In genomic region chr1:40625076-40625475, GRCh38 we compare ENCODE assay signal across 9 cellular contexts. TPM values are rescaled to one million over a fixed set of nuclear protein-coding genes. Genes with fewer than 3 reads are reported as not detected.
DNase-seq lines count a peak whose midpoint lies in the region; ATAC-seq and TF ChIP-seq lines count a peak whose summit lies in the region.
"Had no signal": no experiment of that assay in that cellular context is flagged by ENCODE, and none has a peak within 500 bp of the region (broad histone marks: within the 10 kb centered on the region; RNA-seq: fewer than 3 reads in every experiment).

No MANE protein-coding gene starts in this region.

- ATAC-seq in RWPE2 (ENCODE audit: low read depth) (peak; percentile 30; the same call in 1 of the 3 replicates), HG03045 (IDR thresholded peaks at IDR 0.05; ENCODE audit: unreplicated experiment) (no peak), GM21717 (IDR thresholded peaks at IDR 0.05; ENCODE audit: unreplicated experiment) (no peak)

- POLR2A ChIA-PET in CD4-positive, alpha-beta memory T cell (lab: Charles Lee; ENCODE audit: partially characterized antibody), result no interaction called here

- H3K9me3 ChIP-seq in GM23248 (ENCODE audit: low read depth), result no peaks in the 10 kb centered on the region
- no peaks in the 10 kb centered on the region for H3K9me3 ChIP-seq in RWPE2 (ENCODE audit: severe bottlenecking)
- H3K9me3 ChIP-seq in CD4-positive, alpha-beta memory T cell (ENCODE audit: control insufficient read depth in 1 of 2, low read length in 2 of 2), result no peaks in the 10 kb centered on the region

- H3K36me3 ChIP-seq in GM23248 (ENCODE audit: low read depth) (no peaks in the 10 kb centered on the region), RWPE2 (ENCODE audit: low read depth) (no peaks in the 10 kb centered on the region)
- H3K36me3 ChIP-seq in CD4-positive, alpha-beta memory T cell (ENCODE audit: insufficient read depth, low read length), result no peaks in the 10 kb centered on the region

- no peak overlapping the region for H3K4me2 ChIP-seq in GM23248 (ENCODE audit: unreplicated experiment)

- H3K27me3 Mint-ChIP-seq in CD4-positive, alpha-beta memory T cell, result no peaks in the 10 kb centered on the region
- H3K27me3 Mint-ChIP-seq: activated naive CD8-positive, alpha-beta T cell had no signal

- CTCF ChIA-PET in CD4-positive, alpha-beta memory T cell (lab: Charles Lee; ENCODE audit: partially characterized antibody), result no interaction called here

- H4K20me1 ChIP-seq in GM23248 (ENCODE audit: insufficient read depth), result no peaks in the 10 kb centered on the region

- H3K9me3 Mint-ChIP-seq in CD4-positive, alpha-beta memory T cell, result no peaks in the 10 kb centered on the region

- TF ChIP-seq CTCF in AG10803 (conservative IDR thresholded peaks at IDR 0.05; ENCODE audit: low read length) (0 out of 2 replicates have a peak, but pooled peaks have one; percentile 26), RWPE2 (IDR thresholded peaks at IDR 0.05; ENCODE audit: poor library complexity, severe bottlenecking) (peak; percentile 49)

- no peaks in the 10 kb centered on the region for H3F3A ChIP-seq in GM23248 (ENCODE audit: insufficient read depth)

- intact Hi-C loops in head of caudate nucleus (cut with DNase I), result loop anchor here (10.0 kb wide), 1 partner anchor 230 kb away; no protein-coding TSS in a partner anchor
- intact Hi-C loops in CD4-positive, alpha-beta memory T cell (cut with micrococcal nuclease), result loop anchor here (5.0 kb wide), 1 partner anchor 42 kb away; the partner anchor contains the start of gene RIMS3

- no peak overlapping the region for H3K9ac ChIP-seq in GM23248

- H3K27ac ChIP-seq in GM23248 (no peak overlapping the region), RWPE2 (ENCODE audit: poor library complexity, severe bottlenecking) (no peak overlapping the region)
- H3K27ac ChIP-seq in CD4-positive, alpha-beta memory T cell (ENCODE audit: low read depth, low read length), result no peak overlapping the region

- H2AFZ ChIP-seq in GM23248, result no peak overlapping the region

- H3K27me3 ChIP-seq in GM23248 (replicated peaks; ENCODE audit: insufficient read depth) (peaks cover 30% of the 10 kb centered on the region), RWPE2 (ENCODE audit: insufficient read depth, poor library complexity, severe bottlenecking) (no peaks in the 10 kb centered on the region)
- no peaks in the 10 kb centered on the region for H3K27me3 ChIP-seq in CD4-positive, alpha-beta memory T cell (ENCODE audit: insufficient read depth, low read length)

- in situ Hi-C loops in GM23248 (cut with MboI), result no loop called here

- H3K4me3 ChIP-seq in AG10803 (ENCODE audit: low read length), result no peak overlapping the region
- H3K4me3 ChIP-seq in GM23248, result no peak overlapping the region
- H3K4me3 ChIP-seq in RWPE2 (ENCODE audit: severe bottlenecking), result no peak overlapping the region
- H3K4me3 ChIP-seq in CD4-positive, alpha-beta memory T cell (ENCODE audit: low read length in 2 of 2), result no peak overlapping the region

- peaks cover 6 to 21% (median 13%) of the 10 kb centered on the region in 4 donors for H3K4me1 Mint-ChIP-seq in CD4-positive, alpha-beta memory T cell

- no peaks in the 10 kb centered on the region for H3K4me1 ChIP-seq in GM23248 (ENCODE audit: insufficient read depth)
- peaks cover 18% of the 10 kb centered on the region for H3K4me1 ChIP-seq in RWPE2 (ENCODE audit: insufficient read depth, poor library complexity, severe bottlenecking)
- peaks cover 13% of the 10 kb centered on the region for H3K4me1 ChIP-seq in CD4-positive, alpha-beta memory T cell (ENCODE audit: insufficient read depth, low read length)

- DNase-seq in AG10803 (ENCODE audit: low read depth) (no peak), GM23248 (peak; percentile 30), RWPE2 (ENCODE audit: low spot score) (no peak), head of caudate nucleus (peak in 40 of 42 donors; percentile 13 to 80 (median 54)), NCI-H128 (lab: John Stamatoyannopoulos, UW; ENCODE audit: unreplicated experiment) (no peak)
- no peak for DNase-seq in CD4-positive, alpha-beta memory T cell

- no peaks in the 10 kb centered on the region for H3K79me2 ChIP-seq in GM23248 (ENCODE audit: insufficient read depth)

- 62 to 67% methylated on average over 4 of the region's 4 CpGs for WGBS in GM23248 (ENCODE audit: low coverage in 1 of 2, low lambda C conversion rate in 2 of 2, missing lambda C conversion rate in 2 of 2), 2 experiments

- H3K9me2 ChIP-seq in GM23248 (ENCODE audit: insufficient read depth), result no peaks in the 10 kb centered on the region

- H3K4me3 Mint-ChIP-seq in CD4-positive, alpha-beta memory T cell, result no peak overlapping the region
- H3K4me3 Mint-ChIP-seq: activated naive CD8-positive, alpha-beta T cell had no signal

- peak overlapping the region in 2 of 7 donors; percentile 4 to 76 for H3K27ac Mint-ChIP-seq in CD4-positive, alpha-beta memory T cell
- H3K27ac Mint-ChIP-seq: activated naive CD8-positive, alpha-beta T cell had no signal

- H3K36me3 Mint-ChIP-seq in CD4-positive, alpha-beta memory T cell, result no peaks in the 10 kb centered on the region
- H3K36me3 Mint-ChIP-seq: activated naive CD8-positive, alpha-beta T cell had no signal

RNA-seq across cellular contexts. Expression of gene RIMS3, which starts 40.4 kb away (rescaled TPM):
- 0.25 TPM in 1 of 2 replicates, not detected in the other for total RNA-seq in GM23248 (2014; rRNA removed; shearing (Covaris generic))
- 0.08 and 0.18 TPM in 2 replicates for polyA plus RNA-seq in GM23248 (2016; fragmentation: Nextera tagmentation; extraction: Ambion mirVana)
- 1 to 10 TPM; 2.0 to 2.3 TPM for total RNA-seq in CD4-positive, alpha-beta memory T cell
- polyA plus RNA-seq in CD4-positive, alpha-beta memory T cell, result 1 to 10 TPM; 1.5 to 3.4 TPM

Comparison
In these comparisons a context has a peak if more than half of its experiments do, and no peak if none do; other contexts are left out.
1. DNase-seq: peak in GM23248 (single experiment) and head of caudate nucleus (40 of 42); none in AG10803 (single experiment), RWPE2 (single experiment), CD4-positive, alpha-beta memory T cell (0 of 5) and NCI-H128 (single experiment).